In genomic region chr14:67579636-67580035, GRCh38 we compare ENCODE assay signal across 18 cellular contexts. TPM values are rescaled to one million over a fixed set of nuclear protein-coding genes. Genes with fewer than 3 reads are reported as not detected.
DNase-seq lines count a peak whose midpoint lies in the region; ATAC-seq and TF ChIP-seq lines count a peak whose summit lies in the region.
"Had no signal": no experiment of that assay in that cellular context is flagged by ENCODE, and none has a peak within 500 bp of the region (broad histone marks: within the 10 kb centered on the region; RNA-seq: fewer than 3 reads in every experiment).

No MANE protein-coding gene starts in this region.

- no peak for ATAC-seq in RWPE2 (ENCODE audit: low read depth)
- no peak for ATAC-seq in HG03139 (IDR thresholded peaks at IDR 0.05; ENCODE audit: unreplicated experiment)
- ATAC-seq: CD8-positive, alpha-beta T cell; GM12878; GM23338 had no signal

- H3K27me3 Mint-ChIP-seq in chondrocyte (ENCODE audit: low read depth) (no peaks in the 10 kb centered on the region), nephron progenitor cell (ENCODE audit: low read depth, poor library complexity) (no peaks in the 10 kb centered on the region)
- H3K27me3 Mint-ChIP-seq: B cell had no signal

- no peaks in the 10 kb centered on the region for H3K9me3 ChIP-seq in RWPE2 (ENCODE audit: severe bottlenecking)
- no peaks in the 10 kb centered on the region for H3K9me3 ChIP-seq in thyroid gland
- H3K9me3 ChIP-seq: BLaER1 treated with 17β-estradiol and CSF1 and Interleukin-3, amounts not matched to agents 10 nM and 100 nM had no signal

- no peak for TF ChIP-seq POLR2A in thyroid gland (IDR thresholded peaks at IDR 0.05)

- no peaks in the 10 kb centered on the region for H3K27me3 ChIP-seq in RWPE2 (ENCODE audit: insufficient read depth, poor library complexity, severe bottlenecking)
- no peaks in the 10 kb centered on the region for H3K27me3 ChIP-seq in thyroid gland
- H3K27me3 ChIP-seq: BLaER1 treated with 17β-estradiol and CSF1 and Interleukin-3, amounts not matched to agents 10 nM and 100 nM had no signal

- H3K9me3 Mint-ChIP-seq in chondrocyte (ENCODE audit: low read depth) (no peaks in the 10 kb centered on the region), nephron progenitor cell (no peaks in the 10 kb centered on the region)
- H3K9me3 Mint-ChIP-seq: CD8-positive, alpha-beta T cell; GM23338 had no signal

- no peak overlapping the region for H3K27ac Mint-ChIP-seq in chondrocyte (ENCODE audit: unreplicated experiment)
- H3K27ac Mint-ChIP-seq in nephron progenitor cell = peak overlapping the region; percentile 26
- H3K27ac Mint-ChIP-seq: B cell; CD8-positive, alpha-beta T cell; GM23338 had no signal

- DNase-seq in RWPE2 (ENCODE audit: low spot score) (peak; percentile 37), chondrocyte (ENCODE audit: low spot score) (peak; percentile 42), nephron progenitor cell (no peak), thyroid gland (peak; percentile 55 to 62), activated gamma-delta T cell (lab: John Stamatoyannopoulos, UW) (no peak), amniotic stem cell (lab: John Stamatoyannopoulos, UW) (no peak)
- DNase-seq: Calu3; CD8-positive, alpha-beta T cell; DMS53; DND-41; EL; HCEC 1CT; IMR-90 had no signal

- WGBS in thyroid gland, 2 donors = 32 to 52% methylated on average over 7 of the region's 7 CpGs

- H3K4me1 Mint-ChIP-seq in chondrocyte (ENCODE audit: low read depth) (no peaks in the 10 kb centered on the region), nephron progenitor cell (no peaks in the 10 kb centered on the region)
- H3K4me1 Mint-ChIP-seq: B cell, GM23338 had no signal

- intact Hi-C loops in thyroid gland (cut with DNase I) = loop anchor here (5.0 to 10.0 kb wide), 2 partner anchors 93 to 155 kb away; partner anchors contain the start of gene VTI1B

- H3K4me3 ChIP-seq in RWPE2 (ENCODE audit: severe bottlenecking) (no peak overlapping the region), thyroid gland (replicated peaks in 1 of 3) (no peak overlapping the region)
- H3K4me3 ChIP-seq: BLaER1 treated with 17β-estradiol and CSF1 and Interleukin-3, amounts not matched to agents 10 nM and 100 nM; GM12878; GM23338 had no signal

- no peak overlapping the region for H3K27ac ChIP-seq in RWPE2 (ENCODE audit: poor library complexity, severe bottlenecking)
- peak overlapping the region; percentile 14 to 31 (median 25) for H3K27ac ChIP-seq in thyroid gland
- H3K27ac ChIP-seq: BLaER1 treated with 17β-estradiol and CSF1 and Interleukin-3, amounts not matched to agents 10 nM and 100 nM had no signal

- TF ChIP-seq CTCF in RWPE2 (IDR thresholded peaks at IDR 0.05; ENCODE audit: poor library complexity, severe bottlenecking) = no peak
- TF ChIP-seq CTCF in chondrocyte (IDR thresholded peaks at IDR 0.05) = no peak
- no peak for TF ChIP-seq CTCF in nephron progenitor cell (IDR thresholded peaks at IDR 0.05)
- TF ChIP-seq CTCF in thyroid gland (IDR thresholded peaks at IDR 0.05) = no peak

- H3K4me3 Mint-ChIP-seq in chondrocyte (ENCODE audit: unreplicated experiment) (no peak overlapping the region), nephron progenitor cell (no peak overlapping the region)
- H3K4me3 Mint-ChIP-seq: B cell; CD8-positive, alpha-beta T cell; GM23338 had no signal

- H3K36me3 Mint-ChIP-seq in chondrocyte (ENCODE audit: low read depth) (no peaks in the 10 kb centered on the region), nephron progenitor cell (ENCODE audit: low read depth) (peaks cover 32% of the 10 kb centered on the region)
- H3K36me3 Mint-ChIP-seq: CD8-positive, alpha-beta T cell had no signal

- H3K36me3 ChIP-seq in RWPE2 (ENCODE audit: low read depth) (no peaks in the 10 kb centered on the region; the same call in 1 of the 2 replicates), thyroid gland (peaks cover 62 to 90% of the 10 kb centered on the region in 2 donors)
- H3K36me3 ChIP-seq: BLaER1 treated with 17β-estradiol and CSF1 and Interleukin-3, amounts not matched to agents 10 nM and 100 nM had no signal

- H3K4me1 ChIP-seq in RWPE2 (ENCODE audit: insufficient read depth, poor library complexity, severe bottlenecking) (no peaks in the 10 kb centered on the region), thyroid gland (peaks cover 0 to 9% of the 10 kb centered on the region in 2 donors)

RNA-seq across cellular contexts. Expression of gene PIGH, which starts 20.4 kb away (rescaled TPM):
- total RNA-seq in chondrocyte = 16.3 to 19.0 TPM (median 16.9 TPM) in 3 replicates
- 100 to 1,000 TPM in 1 of 4 donors, 10 to 100 TPM in 3; 43.0 to 103 (median 63.1) TPM for total RNA-seq in thyroid gland

RNA-seq across cellular contexts. Expression of gene ARG2, which starts 40.1 kb away (rescaled TPM):
- total RNA-seq in chondrocyte = 2.8 to 11.1 TPM (median 10.9 TPM) in 3 replicates
- total RNA-seq in thyroid gland = 100 to 1,000 TPM in 2 of 4 donors, 10 to 100 TPM in 2; 76.1 to 160 (median 95.0) TPM

RNA-seq across cellular contexts. Expression of gene PLEKHH1, which starts 46.5 kb away (rescaled TPM):
- total RNA-seq in chondrocyte = 0.65 to 2.8 TPM (median 1.1 TPM) in 3 replicates
- 100 to 1,000 TPM; 225 to 336 (median 241) TPM for total RNA-seq in thyroid gland

Comparison
In these comparisons a context has a peak if more than half of its experiments do, and no peak if none do; other contexts are left out.
1. DNase-seq: peak in RWPE2 (single experiment), chondrocyte (single experiment) and thyroid gland (2 of 2); none in nephron progenitor cell (single experiment), activated gamma-delta T cell (single experiment) and amniotic stem cell (single experiment).
2. RNA of gene PLEKHH1, which starts 46.5 kb away (total RNA-seq): 225 to 336 TPM in thyroid gland; 0.65 to 2.8 TPM in chondrocyte; every median in the first group is over 10 times any median in the second.